In genomic region chr14:64705406-64706118, GRCh38 we compare ENCODE assay signal across 1 cellular context.
TF ChIP-seq lines count a peak whose summit lies in the region.

No MANE protein-coding gene starts in this region.

TF ChIP-seq in GM12878, 131 proteins besides CTCF, POLR2A, EP300 and RAD21 (continued from another document):
- TF ChIP-seq POU2F2 (IDR thresholded peaks at IDR 0.05; ENCODE audit: borderline replicate concordance, low read depth, low read length) (no peak), RAD51 (IDR thresholded peaks at IDR 0.05) (0 out of 2 replicates have a peak, but pooled peaks have one; percentile 32), ZBTB33 (IDR thresholded peaks at IDR 0.05) (no peak)
TF ChIP-seq in GM12878: peak in this region for 4.
